In the genomic region with DNA sequence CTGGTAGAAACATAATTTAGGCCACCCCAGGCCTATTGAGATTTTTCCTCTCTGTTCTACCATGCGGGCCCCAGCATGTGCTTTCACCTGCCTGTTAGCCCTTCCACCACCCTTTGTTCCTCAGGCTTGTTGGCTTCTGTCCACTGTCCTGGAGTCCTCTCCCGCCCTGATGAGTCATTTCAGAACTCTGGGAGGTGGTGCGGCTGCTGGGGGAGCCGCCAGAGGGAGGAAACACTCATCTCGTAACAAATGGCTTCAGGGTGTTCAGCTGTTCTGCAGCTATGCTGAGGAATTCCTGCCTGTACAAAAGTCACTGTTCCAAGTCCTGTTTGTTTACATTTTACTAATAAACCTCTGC, we compare ENCODE assay signal across 8 cellular contexts. TPM values are rescaled to one million over a fixed set of nuclear protein-coding genes. Genes with fewer than 3 reads are reported as not detected.
A peak's percentile ranks its signal among the peaks of the same experiment; 100 is the strongest.
DNase-seq lines count a peak whose midpoint lies in the region; ATAC-seq and TF ChIP-seq lines count a peak whose summit lies in the region.

No MANE protein-coding gene starts in this region.

- no peaks in the 10 kb centered on the region for H3K36me3 ChIP-seq in liver (ENCODE audit: control insufficient read depth in 4 of 4, insufficient read depth in 3 of 4, low read depth in 1 of 4, low read length in 3 of 4)
- no peaks in the 10 kb centered on the region for H3K36me3 ChIP-seq in transverse colon

- H3K9ac ChIP-seq in liver (ENCODE audit: low read depth in 1 of 2, low read length in 2 of 2): no peak overlapping the region

- H3K36me3 Mint-ChIP-seq in chondrocyte (ENCODE audit: low read depth): no peaks in the 10 kb centered on the region

- no peak overlapping the region for H3K4me3 ChIP-seq in liver (ENCODE audit: low read depth in 1 of 3, low read length in 3 of 3)
- no peak overlapping the region for H3K4me3 ChIP-seq in transverse colon

- peaks cover 50% of the 10 kb centered on the region for H3K4me1 Mint-ChIP-seq in chondrocyte (ENCODE audit: low read depth)

- in situ Hi-C loops in transverse colon (cut with MboI; ENCODE audit: low pct_ligation_motif_present in 1 of 4, low pct_unique_long_range_greater_than_20kb in 1 of 4, low sequenced_read_pairs in 3 of 4): no loop called here

- TF ChIP-seq CTCF in chondrocyte (IDR thresholded peaks at IDR 0.05) (peak; percentile 79), liver (IDR thresholded peaks at IDR 0.05; ENCODE audit: low read depth, low read length, missing input control) (peak; percentile 1), transverse colon (IDR thresholded peaks at IDR 0.05) (peak; percentile 30 to 65 (median 52))

- intact Hi-C loops in transverse colon (cut with DNase I; ENCODE audit: low total_unique reads): no loop called here

- H3K27ac ChIP-seq in liver (ENCODE audit: low read depth in 1 of 2, low read length in 2 of 2) (no peak overlapping the region), transverse colon (peak overlapping the region; percentile 75 to 81 (median 80))

- TF ChIP-seq EP300 in transverse colon (IDR thresholded peaks at IDR 0.05; ENCODE audit: low read depth): peak; percentile 50

- WGBS in liver: 48% methylated on average over 5 of the region's 5 CpGs
- 12 to 21% methylated on average over 4 to 5 of the region's 5 CpGs for WGBS in transverse colon (ENCODE audit: low coverage in 1 of 2), 2 donors

- H3K4me1 ChIP-seq in liver (ENCODE audit: control insufficient read depth in 4 of 4, insufficient read depth in 4 of 4, low read length in 3 of 4): no peaks in the 10 kb centered on the region
- peaks cover 5 to 20% (median 16%) of the 10 kb centered on the region in 4 donors for H3K4me1 ChIP-seq in transverse colon

- no peak for TF ChIP-seq POLR2A in transverse colon (IDR thresholded peaks at IDR 0.05)

- peak; percentile 16 to 25 for TF ChIP-seq RAD21 in liver (IDR thresholded peaks at IDR 0.05)

- H3K4me3 Mint-ChIP-seq in chondrocyte (ENCODE audit: unreplicated experiment): no peak overlapping the region

- H3K27me3 Mint-ChIP-seq in chondrocyte (ENCODE audit: low read depth): no peaks in the 10 kb centered on the region

- no peaks in the 10 kb centered on the region for H3K9me3 Mint-ChIP-seq in chondrocyte (ENCODE audit: low read depth)

- H3K27ac Mint-ChIP-seq in chondrocyte (ENCODE audit: unreplicated experiment): peak overlapping the region; percentile 91

- ATAC-seq in GM21526 (IDR thresholded peaks at IDR 0.05; ENCODE audit: low FRiP score, unreplicated experiment) (no peak), GM21423 (IDR thresholded peaks at IDR 0.05; ENCODE audit: unreplicated experiment) (no peak)

- DNase-seq in DMS53 (lab: John Stamatoyannopoulos, UW): peak; percentile 88
- DNase-seq in NCI-H460 (ENCODE audit: extremely low read depth, low read depth): peak; percentile 72
- no peak for DNase-seq in chondrocyte (ENCODE audit: low spot score)
- DNase-seq in transverse colon: peak; percentile 81
- DNase-seq in activated effector memory CD4-positive, alpha-beta T cell treated with anti-CD3 and anti-CD28 coated beads, Interleukin-2, amount 50 U/mL, for 16 hours: no peak

- no peaks in the 10 kb centered on the region for H3K9me3 ChIP-seq in liver (ENCODE audit: control insufficient read depth in 4 of 4, low read length in 3 of 4)
- H3K9me3 ChIP-seq in transverse colon: no peaks in the 10 kb centered on the region

- H3K27me3 ChIP-seq in liver (ENCODE audit: control insufficient read depth in 4 of 4, insufficient read depth in 4 of 4, low read length in 3 of 4) (no peaks in the 10 kb centered on the region), transverse colon (no peaks in the 10 kb centered on the region)

TF ChIP-seq in liver, 16 proteins besides CTCF, POLR2A, EP300 and RAD21:
- no peak for TF ChIP-seq EGR1 (IDR thresholded peaks at IDR 0.05; ENCODE audit: low read depth in 2 of 2)
- TF ChIP-seq YY1 (IDR thresholded peaks at IDR 0.05): no peak
- TF ChIP-seq, protein P1, sequence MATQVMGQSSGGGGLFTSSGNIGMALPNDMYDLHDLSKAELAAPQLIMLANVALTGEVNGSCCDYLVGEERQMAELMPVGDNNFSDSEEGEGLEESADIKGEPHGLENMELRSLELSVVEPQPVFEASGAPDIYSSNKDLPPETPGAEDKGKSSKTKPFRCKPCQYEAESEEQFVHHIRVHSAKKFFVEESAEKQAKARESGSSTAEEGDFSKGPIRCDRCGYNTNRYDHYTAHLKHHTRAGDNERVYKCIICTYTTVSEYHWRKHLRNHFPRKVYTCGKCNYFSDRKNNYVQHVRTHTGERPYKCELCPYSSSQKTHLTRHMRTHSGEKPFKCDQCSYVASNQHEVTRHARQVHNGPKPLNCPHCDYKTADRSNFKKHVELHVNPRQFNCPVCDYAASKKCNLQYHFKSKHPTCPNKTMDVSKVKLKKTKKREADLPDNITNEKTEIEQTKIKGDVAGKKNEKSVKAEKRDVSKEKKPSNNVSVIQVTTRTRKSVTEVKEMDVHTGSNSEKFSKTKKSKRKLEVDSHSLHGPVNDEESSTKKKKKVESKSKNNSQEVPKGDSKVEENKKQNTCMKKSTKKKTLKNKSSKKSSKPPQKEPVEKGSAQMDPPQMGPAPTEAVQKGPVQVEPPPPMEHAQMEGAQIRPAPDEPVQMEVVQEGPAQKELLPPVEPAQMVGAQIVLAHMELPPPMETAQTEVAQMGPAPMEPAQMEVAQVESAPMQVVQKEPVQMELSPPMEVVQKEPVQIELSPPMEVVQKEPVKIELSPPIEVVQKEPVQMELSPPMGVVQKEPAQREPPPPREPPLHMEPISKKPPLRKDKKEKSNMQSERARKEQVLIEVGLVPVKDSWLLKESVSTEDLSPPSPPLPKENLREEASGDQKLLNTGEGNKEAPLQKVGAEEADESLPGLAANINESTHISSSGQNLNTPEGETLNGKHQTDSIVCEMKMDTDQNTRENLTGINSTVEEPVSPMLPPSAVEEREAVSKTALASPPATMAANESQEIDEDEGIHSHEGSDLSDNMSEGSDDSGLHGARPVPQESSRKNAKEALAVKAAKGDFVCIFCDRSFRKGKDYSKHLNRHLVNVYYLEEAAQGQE (IDR thresholded peaks at IDR 0.05): no peak
- TF ChIP-seq JUND (IDR thresholded peaks at IDR 0.05): peak; percentile 84 to 86
- no peak for TF ChIP-seq FOXA1 (IDR thresholded peaks at IDR 0.05)

RNA-seq across cellular contexts. Expression of gene LRTM1, which starts 36.3 kb away (rescaled TPM):
- not detected in 2 replicates for total RNA-seq in NCI-H460 (2014; rRNA removed; shearing (Covaris generic))
- not detected in 2 replicates for polyA plus RNA-seq in NCI-H460 (2014; cell fraction: nucleus; rRNA removed)
- not detected in 3 replicates for total RNA-seq in chondrocyte
- total RNA-seq in liver: not detected
- not detected for polyA plus RNA-seq in liver
- not detected for total RNA-seq in transverse colon

Comparison
In these comparisons a context has a peak if more than half of its experiments do, and no peak if none do; other contexts are left out.
1. DNase-seq: peak in DMS53 (single experiment), NCI-H460 (single experiment) and transverse colon (single experiment); none in chondrocyte (single experiment) and activated effector memory CD4-positive, alpha-beta T cell treated with anti-CD3 and anti-CD28 coated beads, Interleukin-2, amount 50 U/mL, for 16 hours (single experiment).
2. CTCF ChIP-seq: peak in every context shown above with its lines; median percentile 79 in chondrocyte; 52 in transverse colon; 1 in liver.
3. H3K27ac ChIP-seq: peak in transverse colon (4 of 4); none in liver (0 of 2).